ENCODE assay signal across 8 cellular contexts in the genomic region with DNA sequence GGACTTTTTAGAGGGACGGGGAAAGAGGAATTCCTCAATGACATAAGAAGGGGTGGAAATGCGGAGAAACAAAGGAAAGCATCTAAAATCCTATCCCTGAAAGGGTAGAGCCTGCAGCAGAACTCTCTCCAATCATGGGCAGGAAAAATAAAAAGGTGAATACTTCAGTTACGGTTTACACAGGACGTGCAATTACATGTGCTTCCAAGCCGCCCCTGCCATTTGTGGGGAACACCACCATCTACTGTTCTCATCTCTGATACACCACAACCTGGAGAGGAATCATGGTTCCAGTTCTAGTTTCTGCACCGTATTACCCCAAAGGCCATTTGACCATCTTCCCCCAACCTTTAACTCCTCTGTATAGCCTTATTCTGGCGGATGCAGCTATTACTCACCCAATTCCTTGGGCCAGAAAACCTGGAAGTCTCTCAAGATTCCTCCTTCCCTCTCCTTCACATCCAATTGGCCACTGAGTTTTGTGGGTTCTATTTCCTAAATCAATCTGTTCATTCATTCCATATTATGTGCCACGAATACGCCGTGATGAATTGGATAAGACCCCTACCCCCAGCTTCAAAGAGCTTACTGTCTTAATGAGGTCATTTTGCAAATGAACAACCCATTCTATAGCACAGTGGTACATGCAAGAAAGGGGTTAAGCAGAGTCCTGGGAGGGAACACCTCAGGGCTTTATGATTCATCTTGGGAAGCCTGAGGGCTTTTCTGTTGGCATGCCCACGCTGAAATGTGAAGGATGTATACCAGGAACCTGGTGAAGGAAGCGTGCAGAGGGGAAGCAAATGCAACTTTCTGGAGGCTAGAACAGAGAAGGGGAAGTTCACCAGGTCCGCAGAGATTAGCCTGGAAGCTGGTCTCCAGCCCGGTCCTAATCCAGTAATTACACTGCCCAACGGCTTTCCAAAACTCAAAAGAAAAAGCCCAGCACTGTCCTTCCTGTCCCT. TPM values are rescaled to one million over a fixed set of nuclear protein-coding genes. Genes with fewer than 3 reads are reported as not detected.
DNase-seq lines count a peak whose midpoint lies in the region; ATAC-seq lines count a peak whose summit lies in the region.

No MANE protein-coding gene starts in this region.

- H3K9ac ChIP-seq in HUES48 (ENCODE audit: low read depth, low read length), result no peak overlapping the region

- H3K4me3 Mint-ChIP-seq in naive thymus-derived CD4-positive, alpha-beta T cell, result peak overlapping the region; percentile 14 to 78 (median 68)

- POLR2A ChIA-PET in naive thymus-derived CD4-positive, alpha-beta T cell (lab: Charles Lee), result interaction anchor here (3.3 kb wide), 1 partner anchor 12 kb away, joined by 40 read pairs; no protein-coding TSS in a partner anchor

- peak overlapping the region; percentile 71 for H3K4me3 ChIP-seq in HUES48 (ENCODE audit: low read depth, low read length)
- H3K4me3 ChIP-seq in naive thymus-derived CD4-positive, alpha-beta T cell (ENCODE audit: low read length), result peak overlapping the region; percentile 55

- H3K4me1 Mint-ChIP-seq in naive thymus-derived CD4-positive, alpha-beta T cell, result peaks cover 0 to 28% (median 15%) of the 10 kb centered on the region in 7 donors

- ATAC-seq in naive thymus-derived CD4-positive, alpha-beta T cell, result no peak

- intact Hi-C loops in naive thymus-derived CD4-positive, alpha-beta T cell (cut with micrococcal nuclease), result loop anchor here (5.0 to 10.0 kb wide), 3 partner anchors 1036 to 1742 kb away; partner anchors contain the start of gene PRPS2 (in 1 of the 2)
- intact Hi-C loops in posterior vena cava (cut with DNase I), result loop anchor here in 1 of 2 donors (10.0 kb wide), 1 partner anchor 58 kb away; no protein-coding TSS in a partner anchor

- CTCF ChIA-PET in naive thymus-derived CD4-positive, alpha-beta T cell (lab: Charles Lee), result interaction anchor here (1.0 to 2.7 kb wide), 3 partner anchors 12 to 152 kb away, joined by 3 to 22 read pairs (median 4); no protein-coding TSS in a partner anchor

- DNase-seq in CD1c-positive myeloid dendritic cell (ENCODE audit: extremely low spot score) (peak; percentile 68), astrocyte of the hippocampus (ENCODE audit: low read depth, low spot score) (peak; percentile 12), HUDEP-2 (lab: John Stamatoyannopoulos, UW; ENCODE audit: unreplicated experiment in 76 of 76) (no peak), NK-92 (lab: John Stamatoyannopoulos, UW; ENCODE audit: unreplicated experiment) (no peak), OCI-M2 (lab: John Stamatoyannopoulos, UW; ENCODE audit: unreplicated experiment) (no peak), posterior vena cava (ENCODE audit: low spot score) (no peak)
- DNase-seq in naive thymus-derived CD4-positive, alpha-beta T cell, result no peak

- peaks cover 16% of the 10 kb centered on the region for H3K4me1 ChIP-seq in HUES48 (ENCODE audit: control insufficient read depth, insufficient read depth, low read length)
- H3K4me1 ChIP-seq in naive thymus-derived CD4-positive, alpha-beta T cell (ENCODE audit: control insufficient read depth in 2 of 2, insufficient read depth in 2 of 2, low read length in 2 of 2), result peaks cover 0 to 3% of the 10 kb centered on the region in 2 donors

- peaks cover 10% of the 10 kb centered on the region for H3K36me3 ChIP-seq in HUES48 (ENCODE audit: control insufficient read depth, insufficient read depth, low read length)
- H3K36me3 ChIP-seq in naive thymus-derived CD4-positive, alpha-beta T cell (ENCODE audit: control insufficient read depth in 2 of 3, insufficient read depth in 3 of 3, low read length in 3 of 3), result peaks cover 0 to 8% (median 0%) of the 10 kb centered on the region in 3 experiments

- H3K9me3 ChIP-seq in HUES48 (ENCODE audit: control insufficient read depth, insufficient read depth, low read length), result no peaks in the 10 kb centered on the region
- no peaks in the 10 kb centered on the region for H3K9me3 ChIP-seq in naive thymus-derived CD4-positive, alpha-beta T cell (ENCODE audit: control insufficient read depth in 2 of 3, low read length in 3 of 3)

- peaks cover 0 to 2% (median 0%) of the 10 kb centered on the region in 11 donors for H3K9me3 Mint-ChIP-seq in naive thymus-derived CD4-positive, alpha-beta T cell

- H3K27me3 ChIP-seq in HUES48 (ENCODE audit: control insufficient read depth, insufficient read depth, low read length), result peaks cover 20% of the 10 kb centered on the region
- H3K27me3 ChIP-seq in naive thymus-derived CD4-positive, alpha-beta T cell (ENCODE audit: control insufficient read depth in 2 of 2, insufficient read depth in 2 of 2, low read length in 2 of 2), result no peaks in the 10 kb centered on the region

- peaks cover 0 to 10% (median 7%) of the 10 kb centered on the region in 5 donors for H3K36me3 Mint-ChIP-seq in naive thymus-derived CD4-positive, alpha-beta T cell

- H3K27ac ChIP-seq in HUES48 (ENCODE audit: low read depth, low read length), result no peak overlapping the region
- H3K27ac ChIP-seq in naive thymus-derived CD4-positive, alpha-beta T cell (ENCODE audit: low read depth, low read length), result peak overlapping the region; percentile 64

- peak overlapping the region in 7 of 9 donors; percentile 45 to 88 (median 68) for H3K27ac Mint-ChIP-seq in naive thymus-derived CD4-positive, alpha-beta T cell

- H3K27me3 Mint-ChIP-seq in naive thymus-derived CD4-positive, alpha-beta T cell, result peaks cover 0 to 29% (median 0%) of the 10 kb centered on the region in 5 donors

RNA-seq across cellular contexts. Expression of gene MSL3, which starts 1.4 kb away (rescaled TPM):
- 100 to 1,000 TPM in 4 of 5 experiments, 10 to 100 TPM in 1; 66.3 to 164 (median 141) TPM for total RNA-seq in naive thymus-derived CD4-positive, alpha-beta T cell
- 100 to 1,000 TPM in 1 of 2 donors, 10 to 100 TPM in 1; 76.2 to 118 TPM for polyA plus RNA-seq in naive thymus-derived CD4-positive, alpha-beta T cell
- total RNA-seq in posterior vena cava, result 10 to 100 TPM; 25.5 to 36.7 TPM

Comparison
In these comparisons a context has a peak if more than half of its experiments do, and no peak if none do; other contexts are left out.
1. DNase-seq: peak in CD1c-positive myeloid dendritic cell (single experiment) and astrocyte of the hippocampus (single experiment); none in naive thymus-derived CD4-positive, alpha-beta T cell (0 of 9), HUDEP-2 (0 of 76), NK-92 (single experiment), OCI-M2 (single experiment) and posterior vena cava (single experiment).